16 cellular contexts compared by ENCODE assay signal in the genomic region with DNA sequence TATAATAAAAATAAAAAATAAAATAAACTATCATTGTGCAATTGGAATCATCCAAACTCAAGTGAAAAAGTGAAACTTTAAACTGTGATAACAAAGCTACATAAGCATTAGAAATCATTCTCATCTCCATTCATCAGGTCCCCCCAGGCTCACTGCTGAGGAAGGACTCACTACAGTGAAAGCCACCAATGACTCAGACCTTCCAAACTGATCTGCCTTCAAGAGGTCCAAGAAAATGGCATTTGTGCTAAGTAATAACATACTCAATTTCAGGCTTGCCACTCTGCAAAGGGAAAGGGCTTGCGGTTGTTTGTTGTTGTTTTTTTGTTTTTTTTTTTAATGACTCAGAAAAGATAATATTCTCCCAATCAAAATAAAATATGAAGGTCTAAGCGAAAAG. TPM values are rescaled to one million over a fixed set of nuclear protein-coding genes. Genes with fewer than 3 reads are reported as not detected.
DNase-seq lines count a peak whose midpoint lies in the region; ATAC-seq and TF ChIP-seq lines count a peak whose summit lies in the region.
"Had no signal": no experiment of that assay in that cellular context is flagged by ENCODE, and none has a peak within 500 bp of the region (broad histone marks: within the 10 kb centered on the region; RNA-seq: fewer than 3 reads in every experiment).

No MANE protein-coding gene starts in this region.

- H2BK120ac ChIP-seq in IMR-90 (ENCODE audit: low read depth, low read length), result no peak overlapping the region

- H4K8ac ChIP-seq in IMR-90 (ENCODE audit: low read depth in 2 of 2, low read length in 2 of 2), result no peak overlapping the region

- BruUV-seq in IMR-90 (replicated peaks; lab: Mats Ljungman, UMichigan), result no TSS peak

- peaks cover 65% of the 10 kb centered on the region for H3K4me1 Mint-ChIP-seq in activated T-cell treated with anti-CD3 and anti-CD28 coated beads, Interleukin-2, amount 50 U/mL, for 4 hours (ENCODE audit: low read depth)
- peaks cover 67% of the 10 kb centered on the region for H3K4me1 Mint-ChIP-seq in activated naive CD8-positive, alpha-beta T cell treated with anti-CD3 and anti-CD28 coated beads, Interleukin-2, amount 50 U/mL, for 24 hours
- H3K4me1 Mint-ChIP-seq in progenitor cell of endocrine pancreas (ENCODE audit: low read depth), result peaks cover 7% of the 10 kb centered on the region

- no peaks in the 10 kb centered on the region for H3K79me1 ChIP-seq in IMR-90 (ENCODE audit: low read depth in 1 of 2, low read length in 2 of 2)

- dilution Hi-C loops in IMR-90 (cut with HindIII; ENCODE audit: low sequenced_read_pairs, unreplicated experiment), result no loop called here

- H3K4me2 ChIP-seq in IMR-90 (ENCODE audit: low read depth, low read length), result no peak overlapping the region

- H3K18ac ChIP-seq in IMR-90 (ENCODE audit: low read depth, low read length), result no peak overlapping the region

- H3K27ac ChIP-seq in IMR-90 (ENCODE audit: insufficient read depth, low read length) (no peak overlapping the region), skeletal muscle tissue (ENCODE audit: low read depth, low read length) (peak overlapping the region; percentile 85)
- H3K27ac ChIP-seq: suprapubic skin had no signal

- TF ChIP-seq POLR2A in IMR-90 (IDR thresholded peaks at IDR 0.05; ENCODE audit: low read depth, low read length), result no peak

- H3K27me3 ChIP-seq in IMR-90 (ENCODE audit: control insufficient read depth, insufficient read depth, low read length), result no peaks in the 10 kb centered on the region
- no peaks in the 10 kb centered on the region for H3K27me3 ChIP-seq in skeletal muscle tissue (ENCODE audit: control insufficient read depth in 3 of 3, insufficient read depth in 3 of 3, low read length in 3 of 3)

- H3K4me1 ChIP-seq in IMR-90 (ENCODE audit: control insufficient read depth, insufficient read depth, low read length) (no peaks in the 10 kb centered on the region), skeletal muscle tissue (ENCODE audit: control insufficient read depth in 3 of 3, insufficient read depth in 3 of 3, low read length in 3 of 3) (peaks cover 19 to 21% (median 21%) of the 10 kb centered on the region in 3 donors)
- H3K4me1 ChIP-seq: suprapubic skin had no signal

- no peak overlapping the region for H3K4me3 Mint-ChIP-seq in activated T-cell treated with anti-CD3 and anti-CD28 coated beads, Interleukin-2, amount 50 U/mL, for 4 hours
- H3K4me3 Mint-ChIP-seq in activated naive CD8-positive, alpha-beta T cell treated with anti-CD3 and anti-CD28 coated beads, Interleukin-2, amount 50 U/mL, for 24 hours, result no peak overlapping the region
- H3K4me3 Mint-ChIP-seq in progenitor cell of endocrine pancreas (ENCODE audit: low read depth), result no peak overlapping the region
- H3K4me3 Mint-ChIP-seq: WTC11 had no signal

- in situ Hi-C loops in IMR-90 (cut with MboI; ENCODE audit: low sequenced_read_pairs), result no loop called here

- peak overlapping the region; percentile 72 for H3K27ac Mint-ChIP-seq in activated naive CD8-positive, alpha-beta T cell treated with anti-CD3 and anti-CD28 coated beads, Interleukin-2, amount 50 U/mL, for 24 hours
- no peak overlapping the region for H3K27ac Mint-ChIP-seq in progenitor cell of endocrine pancreas
- H3K27ac Mint-ChIP-seq: WTC11 had no signal

- H3K9me3 ChIP-seq in IMR-90 (ENCODE audit: control insufficient read depth, insufficient read depth, low read length) (no peaks in the 10 kb centered on the region), skeletal muscle tissue (ENCODE audit: control insufficient read depth in 3 of 3, low read length in 3 of 3) (no peaks in the 10 kb centered on the region)
- H3K9me3 ChIP-seq: suprapubic skin had no signal

- WGBS in IMR-90 (ENCODE audit: extremely low coverage in 2 of 2, insufficient read length in 1 of 2), 2 experiments, result no CpG with 5 or more reads among the region's 2 CpGs

- H3K9me3 Mint-ChIP-seq in activated T-cell treated with anti-CD3 and anti-CD28 coated beads, Interleukin-2, amount 50 U/mL, for 4 hours, result peaks cover 4% of the 10 kb centered on the region
- H3K9me3 Mint-ChIP-seq in activated naive CD8-positive, alpha-beta T cell treated with anti-CD3 and anti-CD28 coated beads, Interleukin-2, amount 50 U/mL, for 24 hours, result no peaks in the 10 kb centered on the region
- peaks cover 3% of the 10 kb centered on the region for H3K9me3 Mint-ChIP-seq in progenitor cell of endocrine pancreas (ENCODE audit: low read depth)

- H3K36me3 ChIP-seq in IMR-90 (ENCODE audit: control insufficient read depth, insufficient read depth, low read length) (no peaks in the 10 kb centered on the region), skeletal muscle tissue (ENCODE audit: control insufficient read depth in 3 of 3, insufficient read depth in 3 of 3, low read length in 3 of 3) (no peaks in the 10 kb centered on the region)
- H3K36me3 ChIP-seq: suprapubic skin had no signal

- H3K23ac ChIP-seq in IMR-90 (ENCODE audit: low read depth, low read length), result no peak overlapping the region

- H3K4me3 ChIP-seq in IMR-90 (ENCODE audit: insufficient read depth, low read depth, low read length) (no peak overlapping the region), skeletal muscle tissue (ENCODE audit: low read length in 3 of 3) (peak overlapping the region in 2 of 3 donors; percentile 28 to 46)
- H3K4me3 ChIP-seq: suprapubic skin had no signal

- TF ChIP-seq CTCF in IMR-90 (conservative IDR thresholded peaks at IDR 0.05; ENCODE audit: low read depth, low read length) (no peak), progenitor cell of endocrine pancreas (IDR thresholded peaks at IDR 0.05; ENCODE audit: unreplicated experiment) (no peak)

- H3K14ac ChIP-seq in IMR-90 (replicated peaks; ENCODE audit: low read depth, low read length), result no peak overlapping the region

- H4K5ac ChIP-seq in IMR-90 (ENCODE audit: low read depth, low read length), result no peak overlapping the region

- H3K9ac ChIP-seq in IMR-90 (ENCODE audit: low read depth, low read length), result no peak overlapping the region
- H3K9ac ChIP-seq in skeletal muscle tissue (ENCODE audit: low read depth in 1 of 3, low read length in 3 of 3), result peak overlapping the region; percentile 54 to 72 (median 63)

- no peak overlapping the region for H2AFZ ChIP-seq in IMR-90 (replicated peaks; ENCODE audit: low read length, poor library complexity)

- POLR2A ChIA-PET in IMR-90 (lab: Charles Lee; ENCODE audit: unreplicated experiment), result no interaction called here

- peak; percentile 89 to 96 for ATAC-seq in activated T-cell treated with anti-CD3 and anti-CD28 coated beads, Interleukin-2, amount 50 U/mL, for 4 hours
- no peak for ATAC-seq in IMR-90 (ENCODE audit: low read depth)
- ATAC-seq in activated naive CD8-positive, alpha-beta T cell treated with anti-CD3 and anti-CD28 coated beads, Interleukin-2, amount 50 U/mL, for 24 hours, result peak; percentile 98
- no peak for ATAC-seq in HG03025 (IDR thresholded peaks at IDR 0.05; ENCODE audit: low FRiP score, unreplicated experiment)
- ATAC-seq: HepG2, left colon, Panc1, WTC11 had no signal

- no peak overlapping the region for H2BK20ac ChIP-seq in IMR-90 (ENCODE audit: low read depth, low read length)

- H2BK15ac ChIP-seq in IMR-90 (ENCODE audit: low read depth, low read length), result no peak overlapping the region

- TF ChIP-seq RAD21 in IMR-90 (IDR thresholded peaks at IDR 0.05; ENCODE audit: low read length), result no peak

- H2AK5ac ChIP-seq in IMR-90 (ENCODE audit: low read depth, low read length), result no peak overlapping the region

- no peaks in the 10 kb centered on the region for H3K9me1 ChIP-seq in IMR-90 (ENCODE audit: insufficient read depth, low read length)

- no peak overlapping the region for H2AK9ac ChIP-seq in IMR-90 (replicated peaks; ENCODE audit: low read depth, low read length, poor library complexity)

- no peak overlapping the region for H4K91ac ChIP-seq in IMR-90 (ENCODE audit: insufficient read depth, low read depth, low read length)

- CTCF ChIA-PET in IMR-90 (lab: Yijun Ruan, JAX), result interaction anchor here (0.6 kb wide), 1 partner anchor 995 kb away, joined by 3 read pairs; no protein-coding TSS in a partner anchor

- H3K27me3 Mint-ChIP-seq in activated T-cell treated with anti-CD3 and anti-CD28 coated beads, Interleukin-2, amount 50 U/mL, for 4 hours (ENCODE audit: low read depth), result no peaks in the 10 kb centered on the region
- H3K27me3 Mint-ChIP-seq in activated naive CD8-positive, alpha-beta T cell treated with anti-CD3 and anti-CD28 coated beads, Interleukin-2, amount 50 U/mL, for 24 hours, result no peaks in the 10 kb centered on the region
- H3K27me3 Mint-ChIP-seq in progenitor cell of endocrine pancreas, result peaks cover 2% of the 10 kb centered on the region

- intact Hi-C loops in IMR-90 (cut with micrococcal nuclease), result no loop called here

- peaks cover 31% of the 10 kb centered on the region for H3K36me3 Mint-ChIP-seq in activated T-cell treated with anti-CD3 and anti-CD28 coated beads, Interleukin-2, amount 50 U/mL, for 4 hours (ENCODE audit: insufficient read depth)
- H3K36me3 Mint-ChIP-seq in activated naive CD8-positive, alpha-beta T cell treated with anti-CD3 and anti-CD28 coated beads, Interleukin-2, amount 50 U/mL, for 24 hours (ENCODE audit: low read depth), result peaks cover 9% of the 10 kb centered on the region
- H3K36me3 Mint-ChIP-seq in progenitor cell of endocrine pancreas (ENCODE audit: insufficient read depth), result no peaks in the 10 kb centered on the region

- no peaks in the 10 kb centered on the region for H4K20me1 ChIP-seq in IMR-90 (ENCODE audit: insufficient read depth, low read length)

- H2BK5ac ChIP-seq in IMR-90 (ENCODE audit: low read depth, low read length, poor library complexity, severe bottlenecking), result no peak overlapping the region

- no peak for DNase-seq in activated T-cell treated with anti-CD3 and anti-CD28 coated beads, Interleukin-2, amount 50 U/mL, for 4 hours
- DNase-seq in activated T-cell treated with anti-CD3 and anti-CD28 coated beads for 4 hours (no peak), IMR-90 (peak; percentile 16), progenitor cell of endocrine pancreas (ENCODE audit: low spot score, unreplicated experiment) (no peak), NCI-H1694 (lab: John Stamatoyannopoulos, UW) (no peak)
- DNase-seq in activated naive CD8-positive, alpha-beta T cell treated with anti-CD3 and anti-CD28 coated beads, Interleukin-2, amount 50 U/mL, for 24 hours, result peak; percentile 43
- DNase-seq: effector CD8-positive, alpha-beta T cell; left colon; NCI-H1092; NCI-H774 had no signal

- H3K56ac ChIP-seq in IMR-90 (ENCODE audit: extremely low read depth, insufficient read depth, low read length), result no peak overlapping the region

- H3K4ac ChIP-seq in IMR-90 (ENCODE audit: low read depth, low read length), result no peak overlapping the region

TF ChIP-seq in IMR-90, 13 proteins besides CTCF, POLR2A, EP300 and RAD21 (continues in another document):
- TF ChIP-seq CHD1 (IDR thresholded peaks at IDR 0.05; ENCODE audit: low read depth, low read length) (no peak), NFE2L2 (IDR thresholded peaks at IDR 0.05; ENCODE audit: low read depth, low read length) (no peak)

RNA-seq across cellular contexts. Expression of a gene that starts 13.8 kb away (rescaled TPM):
- 10 to 100 TPM; 16.4 to 22.0 (median 20.6) TPM for total RNA-seq in activated T-cell treated with anti-CD3 and anti-CD28 coated beads, Interleukin-2, amount 50 U/mL, for 4 hours
- total RNA-seq in IMR-90 (2012; rRNA removed) (1.1 and 1.3 TPM in 2 replicates), skeletal muscle tissue (12.5 TPM), progenitor cell of endocrine pancreas (8.2 and 9.1 TPM in 2 replicates)
- 0.53 and 0.70 TPM in 2 replicates for polyA plus RNA-seq in IMR-90 (2012; rRNA removed)
- polyA plus RNA-seq in IMR-90 (2012; cell fraction: cytosol; rRNA removed), result 0.25 and 0.26 TPM in 2 replicates
- polyA plus RNA-seq in IMR-90 (2012; cell fraction: nucleus; rRNA removed; ENCODE audit: low replicate concordance), result 0.88 and 2.3 TPM in 2 replicates

Comparison
In these comparisons a context has a peak if more than half of its experiments do, and no peak if none do; other contexts are left out.
1. ATAC-seq: peak in activated T-cell treated with anti-CD3 and anti-CD28 coated beads, Interleukin-2, amount 50 U/mL, for 4 hours (2 of 2) and activated naive CD8-positive, alpha-beta T cell treated with anti-CD3 and anti-CD28 coated beads, Interleukin-2, amount 50 U/mL, for 24 hours (single experiment); none in IMR-90 (single experiment) and HG03025 (single experiment).
2. DNase-seq: peak in IMR-90 (single experiment) and activated naive CD8-positive, alpha-beta T cell treated with anti-CD3 and anti-CD28 coated beads, Interleukin-2, amount 50 U/mL, for 24 hours (single experiment); none in activated T-cell treated with anti-CD3 and anti-CD28 coated beads, Interleukin-2, amount 50 U/mL, for 4 hours (single experiment), activated T-cell treated with anti-CD3 and anti-CD28 coated beads for 4 hours (single experiment), progenitor cell of endocrine pancreas (single experiment) and NCI-H1694 (single experiment).